In the genomic region with DNA sequence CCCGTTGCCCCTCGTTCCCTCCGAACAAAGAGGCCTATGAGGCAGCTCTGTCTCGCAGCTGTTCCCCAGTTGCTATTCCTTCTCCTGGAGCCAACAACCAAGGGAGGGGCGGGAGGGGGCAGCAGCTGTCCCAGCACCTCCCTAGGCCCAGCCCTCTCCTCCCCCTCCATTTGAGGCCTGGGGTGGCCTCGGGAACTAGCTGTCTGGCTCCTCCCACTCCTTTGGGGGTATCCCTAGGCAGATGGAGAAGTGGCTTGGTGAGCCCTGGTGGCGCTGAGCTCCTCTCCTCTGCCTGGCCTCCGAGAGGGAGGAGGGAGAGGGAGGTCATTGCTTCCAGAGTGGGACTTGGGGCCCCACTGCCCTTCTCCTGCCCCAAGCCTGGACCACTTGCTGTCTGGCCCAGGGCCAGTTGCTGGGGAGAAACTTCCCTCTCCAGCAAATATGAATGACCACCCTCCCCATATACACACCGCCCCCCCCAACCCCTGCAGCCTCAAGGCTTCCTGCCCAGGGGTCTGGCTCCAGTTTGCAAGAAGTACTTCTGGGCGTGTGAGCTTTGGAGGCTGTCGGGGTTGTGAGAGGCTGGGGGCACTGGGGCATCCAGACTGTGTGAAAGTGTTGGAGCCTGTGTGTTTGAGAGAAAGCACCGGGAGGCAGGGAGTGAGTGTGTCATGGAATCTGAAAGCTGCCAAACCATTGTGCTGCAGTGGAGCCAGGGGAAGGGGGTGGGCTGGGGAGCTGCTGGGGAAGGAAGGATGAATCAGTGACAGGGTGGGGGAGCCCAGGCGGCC, we compare ENCODE assay signal across 1 cellular context.
A peak's percentile ranks its signal among the peaks of the same experiment; 100 is the strongest.
TF ChIP-seq lines count a peak whose summit lies in the region.

No MANE protein-coding gene starts in this region.

TF ChIP-seq in HepG2, 621 proteins besides CTCF, POLR2A, EP300 and RAD21:
- no peak for TF ChIP-seq ZNF567 (CRISPR knock-in tag; IDR thresholded peaks at IDR 0.05; ENCODE audit: borderline replicate concordance)
- TF ChIP-seq ZNF263 (CRISPR knock-in tag; IDR thresholded peaks at IDR 0.05) = peak; percentile 68
